ENCODE assay signal across 19 cellular contexts in genomic region chr1:9794081-9794480, GRCh38. TPM values are rescaled to one million over a fixed set of nuclear protein-coding genes. Genes with fewer than 3 reads are reported as not detected.
DNase-seq lines count a peak whose midpoint lies in the region; ATAC-seq and TF ChIP-seq lines count a peak whose summit lies in the region.
"Had no signal": no experiment of that assay in that cellular context is flagged by ENCODE, and none has a peak within 500 bp of the region (broad histone marks: within the 10 kb centered on the region; RNA-seq: fewer than 3 reads in every experiment).

No MANE protein-coding gene starts in this region.

- peaks cover 100% of the 10 kb centered on the region for H3K79me2 ChIP-seq in SU-DHL-6 (ENCODE audit: insufficient read depth, low read length)

- no peaks in the 10 kb centered on the region for H3K9me3 ChIP-seq in CD4-positive, alpha-beta T cell (ENCODE audit: control insufficient read depth, low read length)
- H3K9me3 ChIP-seq in SU-DHL-6 (ENCODE audit: insufficient read depth, low read length): no peaks in the 10 kb centered on the region
- H3K9me3 ChIP-seq: BE2C had no signal

- no peak overlapping the region for H3K4me3 ChIP-seq in SU-DHL-6 (ENCODE audit: insufficient read depth, low read length, poor library complexity, severe bottlenecking)
- H3K4me3 ChIP-seq: PC-9 had no signal

- H3K27me3 Mint-ChIP-seq in CD4-positive, alpha-beta T cell: no peaks in the 10 kb centered on the region

- no peaks in the 10 kb centered on the region; the same call in 1 of the 2 replicates for H4K20me1 ChIP-seq in SU-DHL-6 (ENCODE audit: low read depth, low read length)

- TF ChIP-seq CTCF in CD4-positive, alpha-beta T cell (IDR thresholded peaks at IDR 0.05): no peak
- TF ChIP-seq CTCF in SU-DHL-6 (IDR thresholded peaks at IDR 0.05; ENCODE audit: insufficient read depth, low read length, poor library complexity, severe bottlenecking) (no peak), foreskin keratinocyte (conservative IDR thresholded peaks at IDR 0.05) (peak; percentile 2)

- POLR2A ChIA-PET in CD4-positive, alpha-beta T cell (lab: Charles Lee): no interaction called here

- no peak overlapping the region for H2AFZ ChIP-seq in SU-DHL-6 (ENCODE audit: low read depth, low read length, severe bottlenecking)
- H2AFZ ChIP-seq: PC-9 had no signal

- H3K4me1 Mint-ChIP-seq in CD4-positive, alpha-beta T cell (ENCODE audit: low read depth): peaks cover 62% of the 10 kb centered on the region

- peaks cover 16% of the 10 kb centered on the region for H3K4me1 ChIP-seq in foreskin keratinocyte
- H3K4me1 ChIP-seq: BE2C had no signal

- H3K27me3 ChIP-seq in CD4-positive, alpha-beta T cell (ENCODE audit: control insufficient read depth, insufficient read depth, low read length): no peaks in the 10 kb centered on the region
- H3K27me3 ChIP-seq in SU-DHL-6 (ENCODE audit: low read length) (no peaks in the 10 kb centered on the region), foreskin keratinocyte (no peaks in the 10 kb centered on the region)
- H3K27me3 ChIP-seq: BE2C had no signal

- no peak overlapping the region for H3K4me3 Mint-ChIP-seq in CD4-positive, alpha-beta T cell
- H3K4me3 Mint-ChIP-seq: CD8-positive, alpha-beta T cell; HFFc6 had no signal

- no peaks in the 10 kb centered on the region for H3K9me3 Mint-ChIP-seq in CD4-positive, alpha-beta T cell
- H3K9me3 Mint-ChIP-seq: CD8-positive, alpha-beta T cell; HFFc6 had no signal

- no peaks in the 10 kb centered on the region for H3K36me3 Mint-ChIP-seq in CD4-positive, alpha-beta T cell (ENCODE audit: low read depth)
- H3K36me3 Mint-ChIP-seq: CD8-positive, alpha-beta T cell had no signal

- CTCF ChIA-PET in CD4-positive, alpha-beta T cell (lab: Charles Lee): interaction anchor here (1.2 kb wide), 1 partner anchor 9 kb away, joined by 4 read pairs; no protein-coding TSS in a partner anchor

- no peak overlapping the region for H3K27ac ChIP-seq in CD4-positive, alpha-beta T cell (ENCODE audit: low read depth, low read length)
- H3K27ac ChIP-seq in SU-DHL-6 (ENCODE audit: low read depth, low read length) (peak overlapping the region; percentile 88), foreskin keratinocyte (no peak overlapping the region)
- H3K27ac ChIP-seq: PC-9 had no signal

- 0 out of 2 replicates have a peak, but pooled peaks cover 6% of the 10 kb centered on the region for H3K36me3 ChIP-seq in SU-DHL-6 (ENCODE audit: low read length)
- H3K36me3 ChIP-seq: BE2C had no signal

- H3K9me2 ChIP-seq in SU-DHL-6 (replicated peaks; ENCODE audit: insufficient read depth, low read length): no peaks in the 10 kb centered on the region

- H3K4me2 ChIP-seq in SU-DHL-6 (ENCODE audit: low read depth, low read length, poor library complexity, severe bottlenecking): peak overlapping the region; percentile 41
- H3K4me2 ChIP-seq: PC-9 had no signal

- peak overlapping the region; percentile 53 for H3K27ac Mint-ChIP-seq in CD4-positive, alpha-beta T cell
- H3K27ac Mint-ChIP-seq: HFFc6 had no signal

- intact Hi-C loops in CD4-positive, alpha-beta T cell (cut with DNase I, micrococcal nuclease): no loop called here

- no peak for DNase-seq in CD4-positive, alpha-beta T cell
- DNase-seq in foreskin keratinocyte (no peak), pons (ENCODE audit: low spot score) (peak; percentile 24), NCI-H1417 treated with DMSO at 0.1 percent for 48 hours (lab: John Stamatoyannopoulos, UW) (no peak)
- DNase-seq: BE2C; CD8-positive, alpha-beta T cell; DMS79; H7; HFFc6; KG1; NCI-H1105 treated with DMSO at 0.1 percent for 48 hours; NCI-H2107; NCI-H226; PC-9; SIG-M5 had no signal

- ATAC-seq in CD4-positive, alpha-beta T cell (ENCODE audit: poor library complexity): no peak
- ATAC-seq in foreskin keratinocyte: no peak
- no peak for ATAC-seq in GM21390 (IDR thresholded peaks at IDR 0.05; ENCODE audit: unreplicated experiment)
- ATAC-seq in GM19328 (IDR thresholded peaks at IDR 0.05; ENCODE audit: unreplicated experiment): no peak
- ATAC-seq in activated CD4-positive, CD25-positive, alpha-beta regulatory T cell treated with anti-CD3 and anti-CD28 coated beads, Interleukin-2, amount 50 U/mL, for 24 hours: no peak
- ATAC-seq: CD8-positive, alpha-beta T cell had no signal

- H3F3A ChIP-seq in SU-DHL-6 (ENCODE audit: insufficient read depth): peaks cover 39% of the 10 kb centered on the region

- H3K9ac ChIP-seq in SU-DHL-6 (ENCODE audit: low read length): peak overlapping the region; percentile 5; the same call in 1 of the 2 replicates

RNA-seq across cellular contexts. Expression of gene CLSTN1, which starts 29.7 kb away (rescaled TPM):
- 10 to 100 TPM; 66.8 to 68.1 TPM for total RNA-seq in CD4-positive, alpha-beta T cell
- 287 and 346 TPM in 2 replicates for total RNA-seq in foreskin keratinocyte
- 237 and 287 TPM in 2 replicates for polyA plus RNA-seq in foreskin keratinocyte
